ENCODE assay signal across 1 cellular context in the genomic region with DNA sequence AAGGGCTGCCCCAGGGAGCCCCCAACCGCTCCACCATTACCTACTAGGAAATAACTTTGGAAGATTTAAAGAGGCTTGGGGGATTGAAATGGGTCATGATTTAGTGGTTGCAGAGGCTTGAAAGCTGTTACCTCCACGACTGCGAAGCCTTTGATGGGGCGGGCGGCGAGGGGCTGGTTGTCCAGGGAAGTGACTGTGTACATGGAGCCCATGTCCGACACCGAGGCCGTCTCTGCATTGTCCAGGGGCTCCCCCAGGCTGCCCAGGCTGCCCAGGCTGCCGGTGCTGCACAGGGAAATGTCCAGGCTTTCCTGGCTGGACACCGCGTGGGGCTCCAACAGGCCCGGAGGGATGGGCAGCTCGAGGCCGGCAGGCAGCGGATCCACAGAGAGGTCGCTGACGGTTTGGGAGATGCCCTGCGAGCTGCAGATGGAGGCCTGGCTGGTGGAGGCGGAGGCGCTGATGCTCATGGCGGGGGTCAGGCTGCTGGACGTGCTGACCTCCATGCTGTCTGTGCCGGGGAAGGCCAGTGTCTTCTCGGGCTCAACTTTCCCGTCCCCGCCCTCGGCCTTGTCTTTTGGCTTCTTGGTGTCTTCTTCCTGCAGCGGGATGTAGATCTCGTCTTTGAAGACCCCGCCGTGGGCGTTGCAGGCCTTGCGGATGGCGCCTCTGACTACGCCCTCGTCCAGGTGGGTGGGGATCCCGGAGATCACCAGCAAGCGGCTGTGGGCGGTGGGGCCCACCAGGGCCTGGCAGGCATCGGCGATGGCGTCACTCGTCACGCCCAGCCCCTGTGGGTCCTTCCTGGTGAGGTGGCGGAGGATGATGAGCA.
TF ChIP-seq lines count a peak whose summit lies in the region.

No MANE protein-coding gene starts in this region.

TF ChIP-seq in GM12878, 131 proteins besides CTCF, POLR2A, EP300 and RAD21 (continued from another document):
- TF ChIP-seq, protein P1, sequence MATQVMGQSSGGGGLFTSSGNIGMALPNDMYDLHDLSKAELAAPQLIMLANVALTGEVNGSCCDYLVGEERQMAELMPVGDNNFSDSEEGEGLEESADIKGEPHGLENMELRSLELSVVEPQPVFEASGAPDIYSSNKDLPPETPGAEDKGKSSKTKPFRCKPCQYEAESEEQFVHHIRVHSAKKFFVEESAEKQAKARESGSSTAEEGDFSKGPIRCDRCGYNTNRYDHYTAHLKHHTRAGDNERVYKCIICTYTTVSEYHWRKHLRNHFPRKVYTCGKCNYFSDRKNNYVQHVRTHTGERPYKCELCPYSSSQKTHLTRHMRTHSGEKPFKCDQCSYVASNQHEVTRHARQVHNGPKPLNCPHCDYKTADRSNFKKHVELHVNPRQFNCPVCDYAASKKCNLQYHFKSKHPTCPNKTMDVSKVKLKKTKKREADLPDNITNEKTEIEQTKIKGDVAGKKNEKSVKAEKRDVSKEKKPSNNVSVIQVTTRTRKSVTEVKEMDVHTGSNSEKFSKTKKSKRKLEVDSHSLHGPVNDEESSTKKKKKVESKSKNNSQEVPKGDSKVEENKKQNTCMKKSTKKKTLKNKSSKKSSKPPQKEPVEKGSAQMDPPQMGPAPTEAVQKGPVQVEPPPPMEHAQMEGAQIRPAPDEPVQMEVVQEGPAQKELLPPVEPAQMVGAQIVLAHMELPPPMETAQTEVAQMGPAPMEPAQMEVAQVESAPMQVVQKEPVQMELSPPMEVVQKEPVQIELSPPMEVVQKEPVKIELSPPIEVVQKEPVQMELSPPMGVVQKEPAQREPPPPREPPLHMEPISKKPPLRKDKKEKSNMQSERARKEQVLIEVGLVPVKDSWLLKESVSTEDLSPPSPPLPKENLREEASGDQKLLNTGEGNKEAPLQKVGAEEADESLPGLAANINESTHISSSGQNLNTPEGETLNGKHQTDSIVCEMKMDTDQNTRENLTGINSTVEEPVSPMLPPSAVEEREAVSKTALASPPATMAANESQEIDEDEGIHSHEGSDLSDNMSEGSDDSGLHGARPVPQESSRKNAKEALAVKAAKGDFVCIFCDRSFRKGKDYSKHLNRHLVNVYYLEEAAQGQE (IDR thresholded peaks at IDR 0.05; ENCODE audit: low read depth, low read length): no peak
- TF ChIP-seq PAX5 (IDR thresholded peaks at IDR 0.05; ENCODE audit: borderline replicate concordance, low read depth, low read length): no peak
- no peak for TF ChIP-seq NRF1 (conservative IDR thresholded peaks at IDR 0.05; ENCODE audit: low read depth, low read length)
- no peak for TF ChIP-seq NBN (IDR thresholded peaks at IDR 0.05)
- no peak for TF ChIP-seq ZNF217 (IDR thresholded peaks at IDR 0.05)
